In the genomic region with DNA sequence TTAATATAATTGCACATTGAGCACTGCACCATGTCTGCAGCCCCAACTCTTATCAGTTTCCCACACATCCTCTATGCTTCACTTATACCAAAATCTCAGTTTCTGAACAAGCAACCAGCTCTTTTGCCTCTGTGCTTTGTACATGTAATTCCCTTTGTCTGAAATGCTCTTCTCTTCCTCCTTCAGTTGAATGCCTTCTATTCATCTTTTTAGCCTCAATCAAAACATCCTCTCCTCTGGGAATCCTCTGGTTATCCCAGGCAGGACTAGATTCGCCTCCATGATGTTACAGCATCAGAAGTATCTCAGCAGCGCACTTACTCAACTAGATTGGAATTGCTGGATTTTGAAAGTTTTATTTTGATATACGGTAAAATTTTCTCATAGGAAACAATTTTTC, we compare ENCODE assay signal across 1 cellular context.
TF ChIP-seq lines count a peak whose summit lies in the region.

No MANE protein-coding gene starts in this region.

TF ChIP-seq in H1, 55 proteins besides CTCF, POLR2A, EP300 and RAD21:
- TF ChIP-seq TAF7 (optimal IDR thresholded peaks at IDR 0.05; ENCODE audit: borderline replicate concordance, low read depth, low read length) (no peak), TEAD4 (IDR thresholded peaks at IDR 0.05; ENCODE audit: low read depth, low read length) (no peak), CBX8 (IDR thresholded peaks at IDR 0.05; ENCODE audit: borderline replicate concordance, low read depth, low read length) (no peak), SRF (IDR thresholded peaks at IDR 0.05; ENCODE audit: low read depth, low read length) (no peak), GTF2F1 (IDR thresholded peaks at IDR 0.05; ENCODE audit: borderline replicate concordance, low read depth, low read length) (no peak), NANOG (IDR thresholded peaks at IDR 0.05; ENCODE audit: insufficient read depth, low read depth, low read length, poor library complexity, severe bottlenecking) (no peak), SAP30 (IDR thresholded peaks at IDR 0.05; ENCODE audit: insufficient read depth, insufficient replicate concordance, low read length) (no peak)
